ENCODE assay signal across 1 cellular context in the genomic region with DNA sequence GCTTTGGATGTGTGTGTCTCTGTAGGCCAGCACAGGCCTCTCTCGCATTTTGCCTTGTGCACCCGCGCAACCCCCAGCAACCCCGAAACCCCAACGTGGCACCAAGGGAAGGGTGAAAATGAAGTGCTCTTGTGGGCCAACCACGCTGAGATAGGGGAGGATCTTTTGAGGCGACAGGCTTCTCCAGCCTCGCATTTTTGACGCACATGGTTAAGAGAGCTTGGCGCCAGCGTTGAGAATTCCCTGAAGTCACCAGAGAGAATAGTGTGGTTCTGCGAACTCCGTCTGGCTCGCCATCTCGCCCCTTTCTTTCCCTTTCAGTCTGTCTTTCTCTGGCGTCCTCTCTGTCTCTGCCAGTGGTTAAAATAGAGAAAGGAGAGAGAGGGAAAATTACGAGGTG.
TF ChIP-seq lines count a peak whose summit lies in the region.

No MANE protein-coding gene starts in this region.

TF ChIP-seq in WTC11, 78 proteins besides CTCF, POLR2A, EP300 and RAD21 (continued from another document):
- TF ChIP-seq, protein P1, sequence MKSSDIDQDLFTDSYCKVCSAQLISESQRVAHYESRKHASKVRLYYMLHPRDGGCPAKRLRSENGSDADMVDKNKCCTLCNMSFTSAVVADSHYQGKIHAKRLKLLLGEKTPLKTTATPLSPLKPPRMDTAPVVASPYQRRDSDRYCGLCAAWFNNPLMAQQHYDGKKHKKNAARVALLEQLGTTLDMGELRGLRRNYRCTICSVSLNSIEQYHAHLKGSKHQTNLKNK (CRISPR knock-in tag; IDR thresholded peaks at IDR 0.05) = no peak
- TF ChIP-seq ZNF138 (CRISPR knock-in tag; conservative IDR thresholded peaks at IDR 0.05) (no peak), ELF4 (CRISPR knock-in tag; IDR thresholded peaks at IDR 0.05; ENCODE audit: low read depth) (no peak), NR1H2 (CRISPR knock-in tag; IDR thresholded peaks at IDR 0.05) (no peak), MYBL2 (CRISPR knock-in tag; IDR thresholded peaks at IDR 0.05) (no peak), ATF1 (CRISPR knock-in tag; IDR thresholded peaks at IDR 0.05) (no peak), MXD4 (CRISPR knock-in tag; IDR thresholded peaks at IDR 0.05; ENCODE audit: borderline replicate concordance) (no peak), GRHL2 (CRISPR knock-in tag; IDR thresholded peaks at IDR 0.05; ENCODE audit: insufficient replicate concordance, severe bottlenecking) (no peak)
